8 cellular contexts compared by ENCODE assay signal in the genomic region with DNA sequence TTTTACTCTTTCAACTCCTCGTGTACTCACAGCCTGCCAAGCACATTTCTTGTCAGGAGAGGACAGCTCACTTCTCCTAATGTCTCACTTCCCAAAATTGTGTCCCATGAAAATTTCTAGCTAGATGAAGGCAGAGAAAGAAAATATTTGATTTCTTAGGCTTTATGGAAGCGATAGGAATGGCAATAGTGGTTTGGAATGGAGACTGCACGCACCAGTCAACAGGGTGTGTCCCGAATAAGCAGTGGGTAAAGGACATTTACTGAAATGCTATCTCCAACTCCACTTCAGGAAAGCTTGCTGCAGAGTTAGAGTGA. TPM values are rescaled to one million over a fixed set of nuclear protein-coding genes. Genes with fewer than 3 reads are reported as not detected.
A peak's percentile ranks its signal among the peaks of the same experiment; 100 is the strongest.
DNase-seq lines count a peak whose midpoint lies in the region; ATAC-seq and TF ChIP-seq lines count a peak whose summit lies in the region.

No MANE protein-coding gene starts in this region.

- H3K27ac ChIP-seq in BLaER1 treated with 17β-estradiol and CSF1 and Interleukin-3, amounts not matched to agents 10 nM and 100 nM: peak overlapping the region in 8 of 11 experiments; percentile 55 to 76 (median 74); a peak in 11 of 22 replicates
- no peak overlapping the region for H3K27ac ChIP-seq in effector memory CD4-positive, alpha-beta T cell (ENCODE audit: insufficient read depth, low read length, poor library complexity, severe bottlenecking)
- peak overlapping the region; percentile 70 for H3K27ac ChIP-seq in neural cell (ENCODE audit: low read length)

- H3K27me3 ChIP-seq in BLaER1 treated with 17β-estradiol and CSF1 and Interleukin-3, amounts not matched to agents 10 nM and 100 nM: peaks cover 0 to 12% (median 0%) of the 10 kb centered on the region in 11 experiments; a peak in 2 of 22 replicates
- H3K27me3 ChIP-seq in effector memory CD4-positive, alpha-beta T cell (replicated peaks; ENCODE audit: control insufficient read depth, insufficient read depth, low read length, poor library complexity, severe bottlenecking): no peaks in the 10 kb centered on the region
- H3K27me3 ChIP-seq in neural cell (ENCODE audit: insufficient read depth, low read depth, low read length): no peaks in the 10 kb centered on the region

- peaks cover 11% of the 10 kb centered on the region for H3K79me2 ChIP-seq in neural cell (replicated peaks; ENCODE audit: insufficient read depth, low read length)

- no peaks in the 10 kb centered on the region for H3K9me2 ChIP-seq in neural cell (ENCODE audit: insufficient read depth, low read length)

- DNase-seq in LNCaP clone FGC (ENCODE audit: low read depth) (no peak), DMS79 (lab: John Stamatoyannopoulos, UW) (no peak), NCI-H524 (lab: John Stamatoyannopoulos, UW) (no peak)
- DNase-seq in effector memory CD4-positive, alpha-beta T cell: no peak
- DNase-seq in NK-92 treated with Interleukin-12 subunit alpha and Interleukin-12 subunit beta, amount 100 ng/mL, for 24 hours (lab: John Stamatoyannopoulos, UW): no peak

- TF ChIP-seq CTCF in LNCaP clone FGC (IDR thresholded peaks at IDR 0.05; ENCODE audit: control insufficient read depth, extremely low read depth, insufficient read depth) (no peak), neural cell (IDR thresholded peaks at IDR 0.05; ENCODE audit: poor library complexity, severe bottlenecking) (no peak)

- H3K4me1 ChIP-seq in BLaER1 treated with 17β-estradiol and CSF1 and Interleukin-3, amounts not matched to agents 10 nM and 100 nM: peaks cover 0 to 15% (median 7%) of the 10 kb centered on the region in 10 experiments; a peak in 8 of 20 replicates
- H3K4me1 ChIP-seq in effector memory CD4-positive, alpha-beta T cell (ENCODE audit: control insufficient read depth, insufficient read depth, low read length, poor library complexity, severe bottlenecking): peaks cover 6% of the 10 kb centered on the region

- H3K4me3 ChIP-seq in BLaER1 treated with 17β-estradiol and CSF1 and Interleukin-3, amounts not matched to agents 10 nM and 100 nM: peak overlapping the region; percentile 66 to 80 (median 72)
- H3K4me3 ChIP-seq in LNCaP clone FGC (ENCODE audit: low read depth, low read length) (peak overlapping the region; percentile 75), neural cell (ENCODE audit: low read length) (peak overlapping the region; percentile 85)
- peak overlapping the region; percentile 79 for H3K4me3 ChIP-seq in effector memory CD4-positive, alpha-beta T cell (ENCODE audit: insufficient read depth, low read depth, low read length, poor library complexity, severe bottlenecking)

- TF ChIP-seq RAD21 in neural cell (conservative IDR thresholded peaks at IDR 0.05): no peak

- peaks cover 56 to 78% (median 68%) of the 10 kb centered on the region in 11 experiments for H3K9me3 ChIP-seq in BLaER1 treated with 17β-estradiol and CSF1 and Interleukin-3, amounts not matched to agents 10 nM and 100 nM (replicated peaks in 1 of 11)
- peaks cover 4% of the 10 kb centered on the region for H3K9me3 ChIP-seq in effector memory CD4-positive, alpha-beta T cell (ENCODE audit: control insufficient read depth, low read length)
- H3K9me3 ChIP-seq in neural cell (ENCODE audit: low read length): no peaks in the 10 kb centered on the region

- H3K36me3 ChIP-seq in BLaER1 treated with 17β-estradiol and CSF1 and Interleukin-3, amounts not matched to agents 10 nM and 100 nM: peaks cover 23 to 37% (median 32%) of the 10 kb centered on the region in 11 experiments
- H3K36me3 ChIP-seq in effector memory CD4-positive, alpha-beta T cell (ENCODE audit: control insufficient read depth, insufficient read depth, low read length): peaks cover 33% of the 10 kb centered on the region
- H3K36me3 ChIP-seq in neural cell (ENCODE audit: insufficient read depth, low read length): peaks cover 15% of the 10 kb centered on the region

- H3K4me2 ChIP-seq in BLaER1 treated with 17β-estradiol and CSF1 and Interleukin-3, amounts not matched to agents 10 nM and 100 nM: peak overlapping the region; percentile 64 to 87 (median 79)
- H3K4me2 ChIP-seq in neural cell (ENCODE audit: low read length): peak overlapping the region; percentile 81

- no peak for TF ChIP-seq EP300 in neural cell (conservative IDR thresholded peaks at IDR 0.05; ENCODE audit: poor library complexity, severe bottlenecking)

- no peaks in the 10 kb centered on the region for H4K20me1 ChIP-seq in BLaER1 treated with 17β-estradiol and CSF1 and Interleukin-3, amounts not matched to agents 10 nM and 100 nM
- no peaks in the 10 kb centered on the region for H4K20me1 ChIP-seq in neural cell (ENCODE audit: insufficient read depth)

- H3F3A ChIP-seq in neural cell (ENCODE audit: insufficient read depth, low read length, poor library complexity, severe bottlenecking): no peaks in the 10 kb centered on the region

- peak overlapping the region; percentile 99 for H2AFZ ChIP-seq in neural cell (ENCODE audit: low read depth, low read length)

- H3K9ac ChIP-seq in BLaER1 treated with 17β-estradiol and CSF1 and Interleukin-3, amounts not matched to agents 10 nM and 100 nM: peak overlapping the region; percentile 54 to 81 (median 79); a peak in 16 of 22 replicates
- H3K9ac ChIP-seq in neural cell (ENCODE audit: low read length): peak overlapping the region; percentile 77

- no peak for ATAC-seq in HG02938 (IDR thresholded peaks at IDR 0.05; ENCODE audit: unreplicated experiment)

TF ChIP-seq in neural cell, 6 proteins besides CTCF, POLR2A, EP300 and RAD21:
- TF ChIP-seq POLR2AphosphoS5 (IDR thresholded peaks at IDR 0.05) (no peak), TAF1 (IDR thresholded peaks at IDR 0.05; ENCODE audit: low read depth) (no peak), SMC3 (conservative IDR thresholded peaks at IDR 0.05; ENCODE audit: poor library complexity) (no peak), EZH2 (IDR thresholded peaks at IDR 0.05; ENCODE audit: borderline replicate concordance, insufficient read depth, low read length, poor library complexity, severe bottlenecking) (no peak), MXI1 (conservative IDR thresholded peaks at IDR 0.05; ENCODE audit: poor library complexity, severe bottlenecking) (no peak)
- TF ChIP-seq, protein P1, sequence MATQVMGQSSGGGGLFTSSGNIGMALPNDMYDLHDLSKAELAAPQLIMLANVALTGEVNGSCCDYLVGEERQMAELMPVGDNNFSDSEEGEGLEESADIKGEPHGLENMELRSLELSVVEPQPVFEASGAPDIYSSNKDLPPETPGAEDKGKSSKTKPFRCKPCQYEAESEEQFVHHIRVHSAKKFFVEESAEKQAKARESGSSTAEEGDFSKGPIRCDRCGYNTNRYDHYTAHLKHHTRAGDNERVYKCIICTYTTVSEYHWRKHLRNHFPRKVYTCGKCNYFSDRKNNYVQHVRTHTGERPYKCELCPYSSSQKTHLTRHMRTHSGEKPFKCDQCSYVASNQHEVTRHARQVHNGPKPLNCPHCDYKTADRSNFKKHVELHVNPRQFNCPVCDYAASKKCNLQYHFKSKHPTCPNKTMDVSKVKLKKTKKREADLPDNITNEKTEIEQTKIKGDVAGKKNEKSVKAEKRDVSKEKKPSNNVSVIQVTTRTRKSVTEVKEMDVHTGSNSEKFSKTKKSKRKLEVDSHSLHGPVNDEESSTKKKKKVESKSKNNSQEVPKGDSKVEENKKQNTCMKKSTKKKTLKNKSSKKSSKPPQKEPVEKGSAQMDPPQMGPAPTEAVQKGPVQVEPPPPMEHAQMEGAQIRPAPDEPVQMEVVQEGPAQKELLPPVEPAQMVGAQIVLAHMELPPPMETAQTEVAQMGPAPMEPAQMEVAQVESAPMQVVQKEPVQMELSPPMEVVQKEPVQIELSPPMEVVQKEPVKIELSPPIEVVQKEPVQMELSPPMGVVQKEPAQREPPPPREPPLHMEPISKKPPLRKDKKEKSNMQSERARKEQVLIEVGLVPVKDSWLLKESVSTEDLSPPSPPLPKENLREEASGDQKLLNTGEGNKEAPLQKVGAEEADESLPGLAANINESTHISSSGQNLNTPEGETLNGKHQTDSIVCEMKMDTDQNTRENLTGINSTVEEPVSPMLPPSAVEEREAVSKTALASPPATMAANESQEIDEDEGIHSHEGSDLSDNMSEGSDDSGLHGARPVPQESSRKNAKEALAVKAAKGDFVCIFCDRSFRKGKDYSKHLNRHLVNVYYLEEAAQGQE (IDR thresholded peaks at IDR 0.05; ENCODE audit: borderline replicate concordance): no peak

RNA-seq across cellular contexts. Expression of gene ZNF222, which starts 0.3 kb away (rescaled TPM):
- polyA plus RNA-seq in neural cell: 32.0 and 38.4 TPM in 2 replicates
- 35.5 and 50.1 TPM in 2 replicates for polyA minus RNA-seq in neural cell

RNA-seq across cellular contexts. Expression of gene ZNF230, which starts 22.1 kb away (rescaled TPM):
- polyA plus RNA-seq in neural cell: 6.7 and 8.4 TPM in 2 replicates
- polyA minus RNA-seq in neural cell: 11.0 and 12.6 TPM in 2 replicates

RNA-seq across cellular contexts. Expression of gene ZNF223, which starts 27.0 kb away (rescaled TPM):
- 17.1 and 22.7 TPM in 2 replicates for polyA plus RNA-seq in neural cell
- 25.3 and 31.6 TPM in 2 replicates for polyA minus RNA-seq in neural cell

RNA-seq across cellular contexts. Expression of gene ZNF155, which starts 40.9 kb away (rescaled TPM):
- polyA plus RNA-seq in neural cell: 17.5 and 21.2 TPM in 2 replicates
- polyA minus RNA-seq in neural cell: 23.9 and 24.7 TPM in 2 replicates

RNA-seq across cellular contexts. Expression of gene ZNF284, which starts 47.1 kb away (rescaled TPM):
- 3.5 and 3.8 TPM in 2 replicates for polyA plus RNA-seq in neural cell
- polyA minus RNA-seq in neural cell: 6.8 and 9.4 TPM in 2 replicates
